8 cellular contexts compared by ENCODE assay signal in genomic region chr7:112510032-112510742, GRCh38. TPM values are rescaled to one million over a fixed set of nuclear protein-coding genes. Genes with fewer than 3 reads are reported as not detected.
DNase-seq lines count a peak whose midpoint lies in the region; ATAC-seq and TF ChIP-seq lines count a peak whose summit lies in the region.

No MANE protein-coding gene starts in this region.

- no peaks in the 10 kb centered on the region for H3K9me3 Mint-ChIP-seq in brain
- no peaks in the 10 kb centered on the region for H3K9me3 Mint-ChIP-seq in immature natural killer cell

- H3K27ac Mint-ChIP-seq in brain (peak overlapping the region in 4 of 5 experiments; percentile 11 to 65 (median 31)), immature natural killer cell (no peak overlapping the region)

- no peaks in the 10 kb centered on the region for H3K9me3 ChIP-seq in WERI-Rb-1 (ENCODE audit: severe bottlenecking)

- H3K4me3 ChIP-seq in WERI-Rb-1 (ENCODE audit: low read depth, low read length) = no peak overlapping the region

- H3K4me3 Mint-ChIP-seq in brain = no peak overlapping the region
- no peak overlapping the region for H3K4me3 Mint-ChIP-seq in immature natural killer cell

- no peak overlapping the region for H3K27ac ChIP-seq in WERI-Rb-1

- ATAC-seq in HG03457 (IDR thresholded peaks at IDR 0.05; ENCODE audit: unreplicated experiment) = peak; percentile 73

- peak; percentile 5 for DNase-seq in stimulated activated CD4-positive, alpha-beta T cell treated with anti-CD3 and anti-CD28 coated beads, Interleukin-1b, Interleukin-23, amount 100 ng/mL, for 48 hours
- DNase-seq in stimulated activated CD4-positive, alpha-beta T cell treated with anti-CD3 and anti-CD28 coated beads, Interleukin-4, amount 100 ng/mL, for 24 hours = no peak
- DNase-seq in SHP77 (lab: John Stamatoyannopoulos, UW) (no peak), NCI-H146 treated with DMSO at 0.1 percent for 48 hours (lab: John Stamatoyannopoulos, UW; ENCODE audit: unreplicated experiment) (no peak), WERI-Rb-1 (no peak), immature natural killer cell (no peak)

- no peaks in the 10 kb centered on the region for H3K36me3 ChIP-seq in WERI-Rb-1

- H3K4me1 Mint-ChIP-seq in brain (peaks cover 47% of the 10 kb centered on the region), immature natural killer cell (no peaks in the 10 kb centered on the region)

- TF ChIP-seq CTCF in brain (conservative IDR thresholded peaks at IDR 0.05) (no peak), WERI-Rb-1 (IDR thresholded peaks at IDR 0.05; ENCODE audit: low read depth, low read length) (no peak)

- H3K36me3 Mint-ChIP-seq in brain = no peaks in the 10 kb centered on the region
- H3K36me3 Mint-ChIP-seq in immature natural killer cell = no peaks in the 10 kb centered on the region

- H3K27me3 ChIP-seq in WERI-Rb-1 (ENCODE audit: insufficient read depth, low read depth, severe bottlenecking) = no peaks in the 10 kb centered on the region

- H3K27me3 Mint-ChIP-seq in brain (no peaks in the 10 kb centered on the region), immature natural killer cell (ENCODE audit: low read depth in 3 of 3) (peaks cover 0 to 7% (median 3%) of the 10 kb centered on the region in 3 donors)

RNA-seq across cellular contexts. Expression of gene LSMEM1, which starts 29.4 kb away (rescaled TPM):
- not detected for polyA plus RNA-seq in brain (ENCODE audit: insufficient read depth, low read depth, low replicate concordance)
- under 1 TPM in 2 of 3 donors, not detected in 1; 0.36 to 0.48 TPM for polyA plus RNA-seq in immature natural killer cell

RNA-seq across cellular contexts. Expression of gene IFRD1, which starts 59.9 kb away (rescaled TPM):
- polyA plus RNA-seq in brain (ENCODE audit: insufficient read depth, low read depth, low replicate concordance) (22.3 TPM), immature natural killer cell (10 to 100 TPM; 18.8 to 43.7 (median 21.8) TPM)

Comparison
In these comparisons a context has a peak if more than half of its experiments do, and no peak if none do; other contexts are left out.
1. H3K27ac Mint-ChIP-seq: peak in brain (4 of 5); none in immature natural killer cell (0 of 6).